ENCODE assay signal across 8 cellular contexts in the genomic region with DNA sequence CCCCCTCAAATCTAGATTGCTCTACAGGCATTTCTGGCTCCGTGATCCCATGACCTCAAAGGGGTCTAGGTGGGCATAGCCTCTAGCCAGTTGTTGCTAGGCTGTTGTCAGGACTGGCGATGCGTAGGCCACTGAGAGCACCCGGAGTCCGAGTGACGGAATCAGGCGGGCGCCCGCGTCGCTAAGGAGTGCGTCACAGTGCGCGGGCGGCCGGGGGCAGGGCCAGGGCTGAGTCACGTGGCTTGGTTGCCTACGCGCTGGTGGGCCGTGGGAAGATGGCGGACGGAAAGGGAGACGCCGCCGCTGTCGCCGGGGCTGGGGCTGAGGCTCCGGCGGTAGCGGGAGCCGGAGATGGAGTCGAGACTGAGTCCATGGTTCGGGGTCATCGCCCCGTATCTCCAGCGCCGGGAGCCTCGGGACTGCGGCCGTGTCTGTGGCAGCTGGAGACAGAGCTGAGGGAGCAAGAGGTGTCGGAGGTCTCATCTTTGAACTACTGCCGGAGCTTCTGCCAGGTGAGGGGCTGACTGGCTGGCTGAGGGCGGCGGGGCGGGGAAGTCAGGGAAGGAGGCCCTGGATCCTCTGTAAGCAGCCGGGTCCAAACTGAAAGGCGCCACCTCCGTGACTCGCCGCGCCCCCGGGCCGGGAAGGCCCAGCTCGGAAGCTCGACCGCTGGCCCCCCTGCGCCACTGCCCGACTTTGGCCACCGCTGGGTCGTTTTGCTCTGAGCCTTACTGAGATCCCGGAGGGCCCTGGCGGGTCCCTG. TPM values are rescaled to one million over a fixed set of nuclear protein-coding genes. Genes with fewer than 3 reads are reported as not detected.
DNase-seq lines count a peak whose midpoint lies in the region; ATAC-seq, FAIRE-seq and TF ChIP-seq lines count a peak whose summit lies in the region.

RLF (plus strand) TSS at position 263 of the 763 bp plus-strand sequence; CDS start at position 276, 13 bp downstream.

- H4K20me1 ChIP-seq in smooth muscle cell (ENCODE audit: low read depth) = peaks cover 49% of the 10 kb centered on the region

- peak within 1 kb of the TSS; percentile 100 for H3K9ac ChIP-seq in smooth muscle cell (ENCODE audit: low read depth)

- no peak for TF ChIP-seq CTCF in AG04449 (IDR thresholded peaks at IDR 0.05; ENCODE audit: insufficient read depth, low read length, missing control alignments)
- TF ChIP-seq CTCF in WI38 (IDR thresholded peaks at IDR 0.05; ENCODE audit: low read depth, low read length) = no peak
- TF ChIP-seq CTCF in bronchial epithelial cell (IDR thresholded peaks at IDR 0.05; ENCODE audit: insufficient read depth, low read length, severe bottlenecking) = no peak
- no peak for TF ChIP-seq CTCF in smooth muscle cell (IDR thresholded peaks at IDR 0.05; ENCODE audit: borderline replicate concordance, insufficient read depth, poor library complexity, severe bottlenecking)

- 1% methylated on average over 62 of the region's 62 CpGs for WGBS in smooth muscle cell (ENCODE audit: low lambda C conversion rate)

- POLR2A ChIA-PET in AG04449 (lab: Yijun Ruan, JAX) = interaction anchor here (0.6 to 0.9 kb wide), 2 partner anchors 116 to 155 kb away, joined by 3 read pairs; no protein-coding TSS in a partner anchor

- peak within 1 kb of the TSS; percentile 96 for H3K4me2 ChIP-seq in smooth muscle cell

- peak within 1 kb of the TSS; percentile 89 for H2AFZ ChIP-seq in smooth muscle cell (ENCODE audit: low read depth)

- peak; percentile 96 for ATAC-seq in GM18909 (IDR thresholded peaks at IDR 0.05; ENCODE audit: poor library complexity, unreplicated experiment)
- peak; percentile 92 for ATAC-seq in HG03159 (IDR thresholded peaks at IDR 0.05; ENCODE audit: unreplicated experiment)

- FAIRE-seq in bronchial epithelial cell (lab: Jason Lieb, UNC) = no peak

- DNase-seq in AG04449 (ENCODE audit: low read depth, low spot score) = peak; percentile 50
- DNase-seq in NCI-H226 = peak; percentile 94
- DNase-seq in bronchial epithelial cell (ENCODE audit: low read depth) = peak; percentile 80
- peak; percentile 96 for DNase-seq in iPS-NIHi7 (ENCODE audit: extremely low spot score)
- peak; percentile 78 for DNase-seq in smooth muscle cell (lab: John Stamatoyannopoulos, UW; ENCODE audit: unreplicated experiment)

- no peaks in the 10 kb centered on the region for H3K9me3 ChIP-seq in smooth muscle cell (replicated peaks; ENCODE audit: low read depth)

- CTCF ChIA-PET in AG04449 (lab: Yijun Ruan, JAX) = interaction anchor here (0.6 to 4.3 kb wide), 8 partner anchors 9 to 178 kb away, joined by 3 to 25 read pairs (median 7); no protein-coding TSS in a partner anchor

- no peaks in the 10 kb centered on the region for H3K27me3 ChIP-seq in bronchial epithelial cell (ENCODE audit: control insufficient read depth, insufficient read depth, low read length)
- no peaks in the 10 kb centered on the region for H3K27me3 ChIP-seq in smooth muscle cell (ENCODE audit: low read depth)

- peaks cover 19% of the 10 kb centered on the region for H3K4me1 ChIP-seq in smooth muscle cell (ENCODE audit: low read depth)

- H3K36me3 ChIP-seq in bronchial epithelial cell (ENCODE audit: control insufficient read depth, insufficient read depth, low read length) (no peaks in the 10 kb centered on the region), smooth muscle cell (ENCODE audit: low read depth) (no peaks in the 10 kb centered on the region)

- peaks cover 51% of the 10 kb centered on the region for H3K79me2 ChIP-seq in smooth muscle cell (ENCODE audit: low read depth)

- H3K4me3 ChIP-seq in AG04449 (ENCODE audit: low read depth, low read length) (peak within 1 kb of the TSS; percentile 90), WI38 (ENCODE audit: low read depth, low read length) (peak within 1 kb of the TSS; percentile 96), bronchial epithelial cell (ENCODE audit: low read depth, low read length) (peak within 1 kb of the TSS; percentile 93), smooth muscle cell (peak within 1 kb of the TSS; percentile 94)

- H3K27ac ChIP-seq in smooth muscle cell (ENCODE audit: low read depth) = peak within 1 kb of the TSS; percentile 96

- no peaks in the 10 kb centered on the region for H3F3A ChIP-seq in smooth muscle cell (ENCODE audit: low read depth)

RNA-seq across cellular contexts. Expression of gene RLF, which starts in this region (rescaled TPM):
- total RNA-seq in bronchial epithelial cell = 26.9 and 28.3 TPM in 2 replicates
- total RNA-seq in smooth muscle cell = 35.2 and 39.6 TPM in 2 replicates
- polyA plus RNA-seq in smooth muscle cell = 7.3 and 8.2 TPM in 2 replicates

Comparison
In these comparisons a context has a peak if more than half of its experiments do, and no peak if none do; other contexts are left out.
1. Peak in every context shown above with its lines: DNase-seq, ATAC-seq, H3K4me3 ChIP-seq and H3K27ac ChIP-seq.